In the genomic region with DNA sequence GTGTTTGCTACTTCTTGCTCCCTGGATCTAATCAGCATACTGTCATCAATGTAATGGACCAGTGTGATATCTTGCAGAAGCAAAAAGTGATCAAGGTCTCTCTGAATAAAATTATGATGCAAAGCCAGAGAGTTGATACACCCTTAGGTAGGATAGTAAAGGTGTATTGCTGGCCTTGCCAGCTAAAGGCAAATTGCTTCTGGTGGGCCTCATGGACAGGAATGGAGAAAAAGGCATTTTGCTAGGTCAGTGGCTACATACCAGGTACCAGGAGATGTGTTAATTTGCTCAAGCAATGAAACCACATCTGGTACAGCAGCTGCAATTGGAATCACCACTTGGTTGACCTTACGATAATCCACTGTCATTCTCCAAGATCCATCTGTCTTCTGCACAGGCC, we compare ENCODE assay signal across 1 cellular context.
A peak's percentile ranks its signal among the peaks of the same experiment; 100 is the strongest.
TF ChIP-seq lines count a peak whose summit lies in the region.
"Not testable (repeated sequence)": the region's sequence is repeated elsewhere in the genome, so short reads cannot be mapped to it uniquely, and the experiment has no call there.

No MANE protein-coding gene starts in this region.

- POLR2A ChIA-PET in HEK293 (lab: Yijun Ruan, JAX), result not testable (repeated sequence)

- not testable (repeated sequence) for H3K4me1 ChIP-seq in HEK293 (ENCODE audit: control insufficient read depth, insufficient read depth, low read length)

- not testable (repeated sequence) for H3K36me3 ChIP-seq in HEK293 (ENCODE audit: control insufficient read depth in 2 of 2, insufficient read depth in 1 of 2, low read length in 2 of 2)

- not testable (repeated sequence) for H3K9me3 ChIP-seq in HEK293 (ENCODE audit: control insufficient read depth, insufficient read depth, low read depth, low read length)

- H3K4me3 ChIP-seq in HEK293 (ENCODE audit: low read depth, low read length), result not testable (repeated sequence)

- TF ChIP-seq CTCF in HEK293 (tag by site-specific recombination; IDR thresholded peaks at IDR 0.05), result not testable (repeated sequence)

- CTCF ChIA-PET in HEK293 (lab: Yijun Ruan, JAX), result not testable (repeated sequence)

- H3K27ac ChIP-seq in HEK293 (ENCODE audit: extremely low read depth, low read depth, low read length), result not testable (repeated sequence)

TF ChIP-seq in HEK293, 187 proteins besides CTCF, POLR2A, EP300 and RAD21:
- TF ChIP-seq ZNF157 (tag by site-specific recombination; IDR thresholded peaks at IDR 0.05), result peak; percentile 93
